In genomic region chr2:227472265-227473018, GRCh38 we compare ENCODE assay signal across 7 cellular contexts. TPM values are rescaled to one million over a fixed set of nuclear protein-coding genes. Genes with fewer than 3 reads are reported as not detected.
A peak's percentile ranks its signal among the peaks of the same experiment; 100 is the strongest.
DNase-seq lines count a peak whose midpoint lies in the region; ATAC-seq and TF ChIP-seq lines count a peak whose summit lies in the region.

No MANE protein-coding gene starts in this region.

- no peaks in the 10 kb centered on the region for H3K36me3 ChIP-seq in HAP-1 (replicated peaks)
- no peaks in the 10 kb centered on the region for H3K36me3 ChIP-seq in MM.1S (replicated peaks; ENCODE audit: insufficient read depth, low read length)
- H3K36me3 ChIP-seq in neutrophil: no peaks in the 10 kb centered on the region

- H3K27me3 ChIP-seq in HAP-1 (ENCODE audit: low read depth) (no peaks in the 10 kb centered on the region), MM.1S (replicated peaks; ENCODE audit: insufficient read depth, low read length) (no peaks in the 10 kb centered on the region), foreskin keratinocyte (no peaks in the 10 kb centered on the region), neutrophil (no peaks in the 10 kb centered on the region)

- H3K27ac ChIP-seq in MM.1S (ENCODE audit: low read length) (peak overlapping the region; percentile 40; the same call in 1 of the 2 replicates), foreskin keratinocyte (peak overlapping the region; percentile 86), neutrophil (peak overlapping the region; percentile 96)

- no peaks in the 10 kb centered on the region for H3F3A ChIP-seq in MM.1S (ENCODE audit: insufficient read depth, low read length)

- peaks cover 12% of the 10 kb centered on the region for H3K4me1 ChIP-seq in HAP-1
- peaks cover 9% of the 10 kb centered on the region for H3K4me1 ChIP-seq in MM.1S (ENCODE audit: low read length)
- H3K4me1 ChIP-seq in foreskin keratinocyte: peaks cover 19% of the 10 kb centered on the region
- H3K4me1 ChIP-seq in neutrophil (ENCODE audit: control insufficient read depth in 1 of 2, insufficient read depth in 1 of 2, low read depth in 1 of 2, low read length in 1 of 2): peaks cover 38 to 59% of the 10 kb centered on the region in 2 experiments

- in situ Hi-C loops in HAP-1 (cut with MboI; ENCODE audit: low sequenced_read_pairs): loop anchor here (25.0 kb wide), 1 partner anchor 335 kb away; no protein-coding TSS in a partner anchor

- DNase-seq in HAP-1 (ENCODE audit: low spot score in 2 of 2): peak in 1 of 2 experiments; percentile 72
- peak; percentile 44 for DNase-seq in MM.1S
- peak; percentile 14 for DNase-seq in activated T-helper 1 cell treated with Interleukin-2 at 50 U/mL for 16 hours (ENCODE audit: low read depth)
- no peak for DNase-seq in foreskin keratinocyte
- DNase-seq in cortex of kidney (lab: John Stamatoyannopoulos, UW): no peak

- peak overlapping the region; percentile 80 for H3K9ac ChIP-seq in MM.1S (ENCODE audit: low read length)

- H3K9me2 ChIP-seq in MM.1S (replicated peaks; ENCODE audit: insufficient read depth, low read length): no peaks in the 10 kb centered on the region

- H3K9me3 ChIP-seq in HAP-1 (no peaks in the 10 kb centered on the region), MM.1S (replicated peaks; ENCODE audit: insufficient read depth, low read length) (no peaks in the 10 kb centered on the region), neutrophil (no peaks in the 10 kb centered on the region)

- TF ChIP-seq CTCF in MM.1S (IDR thresholded peaks at IDR 0.05; ENCODE audit: low read length) (no peak), foreskin keratinocyte (conservative IDR thresholded peaks at IDR 0.05) (no peak), neutrophil (IDR thresholded peaks at IDR 0.05) (no peak)

- H3K79me2 ChIP-seq in MM.1S (ENCODE audit: low read length): peaks cover 55% of the 10 kb centered on the region

- H3K4me2 ChIP-seq in MM.1S (ENCODE audit: low read depth, low read length): peak overlapping the region; percentile 92; the same call in 1 of the 2 replicates

- H3K4me3 ChIP-seq in HAP-1 (peak overlapping the region; percentile 62), MM.1S (ENCODE audit: low read length) (peak overlapping the region; percentile 90), neutrophil (ENCODE audit: low read depth in 1 of 2, low read length in 1 of 2) (peak overlapping the region; percentile 63 to 76)

- H2AFZ ChIP-seq in MM.1S (ENCODE audit: low read length): no peak overlapping the region

- ATAC-seq in GM18499 (IDR thresholded peaks at IDR 0.05; ENCODE audit: insufficient read depth, unreplicated experiment) (peak; percentile 42), foreskin keratinocyte (peak; percentile 68)

- H4K20me1 ChIP-seq in MM.1S (ENCODE audit: insufficient read depth, low read length): peaks cover 37% of the 10 kb centered on the region

RNA-seq across cellular contexts. Expression of gene AGFG1, which starts 0.5 kb away (rescaled TPM):
- total RNA-seq in foreskin keratinocyte: 80.3 and 83.0 TPM in 2 replicates
- polyA plus RNA-seq in foreskin keratinocyte: 42.1 and 47.6 TPM in 2 replicates

Comparison
In these comparisons a context has a peak if more than half of its experiments do, and no peak if none do; other contexts are left out.
1. DNase-seq: peak in MM.1S (single experiment) and activated T-helper 1 cell treated with Interleukin-2 at 50 U/mL for 16 hours (single experiment); none in foreskin keratinocyte (0 of 2) and cortex of kidney (single experiment).
2. H3K27ac ChIP-seq: peak in every context shown above with its lines; median percentile 96 in neutrophil; 86 in foreskin keratinocyte; 40 in MM.1S.
3. Peak in every context shown above with its lines, with median percentiles within 50 percentile points of each other: H3K4me3 ChIP-seq.